1 cellular context compared by ENCODE assay signal in the genomic region with DNA sequence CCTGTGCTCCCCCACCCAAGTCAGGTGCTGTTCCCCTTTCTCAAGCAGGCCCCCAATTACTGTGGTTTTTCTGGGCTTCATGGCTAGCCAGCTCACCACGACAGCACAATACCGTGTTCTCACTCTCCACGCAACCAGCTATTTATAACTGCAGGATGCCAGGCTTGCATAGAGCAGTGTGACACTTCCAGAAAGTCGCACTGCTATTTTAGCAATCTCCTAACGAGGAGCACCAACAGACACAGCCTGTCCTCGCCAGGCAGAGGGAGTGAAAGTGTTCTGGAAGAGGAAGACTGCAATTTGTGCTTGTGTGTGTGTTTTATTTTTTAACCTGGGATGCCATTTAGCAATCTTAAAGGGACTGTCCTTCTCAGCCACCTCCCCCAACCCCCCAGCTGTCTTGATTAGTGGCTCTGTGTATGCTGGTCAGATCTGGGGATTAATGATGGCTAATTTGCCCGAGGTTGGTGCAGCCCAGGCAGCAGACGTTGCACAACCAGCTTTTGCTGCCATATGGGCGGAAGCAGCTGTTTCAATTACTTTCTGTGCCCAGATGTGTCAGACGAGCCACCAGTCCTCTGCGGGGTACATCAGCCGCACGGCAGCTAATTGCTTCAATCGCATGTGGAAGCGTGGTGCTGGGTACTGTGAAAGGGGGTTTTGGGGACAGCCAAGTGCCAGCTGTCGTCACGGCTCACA.
TF ChIP-seq lines count a peak whose summit lies in the region.

No MANE protein-coding gene starts in this region.

TF ChIP-seq in SK-N-SH, 30 proteins besides CTCF, POLR2A, EP300 and RAD21 (continued from another document):
- TF ChIP-seq SIN3A (IDR thresholded peaks at IDR 0.05; ENCODE audit: borderline replicate concordance, low read depth, low read length) (no peak), MEF2A (IDR thresholded peaks at IDR 0.05; ENCODE audit: borderline replicate concordance, low read depth) (no peak), RFX5 (IDR thresholded peaks at IDR 0.05; ENCODE audit: low read length) (no peak), YY1 (IDR thresholded peaks at IDR 0.05; ENCODE audit: low read depth) (no peak)
